ENCODE assay signal across 22 cellular contexts in genomic region chr11:117318738-117319137, GRCh38. TPM values are rescaled to one million over a fixed set of nuclear protein-coding genes. Genes with fewer than 3 reads are reported as not detected.
DNase-seq lines count a peak whose midpoint lies in the region; ATAC-seq, FAIRE-seq and TF ChIP-seq lines count a peak whose summit lies in the region.
"Had no signal": no experiment of that assay in that cellular context is flagged by ENCODE, and none has a peak within 500 bp of the region (broad histone marks: within the 10 kb centered on the region; RNA-seq: fewer than 3 reads in every experiment).

No MANE protein-coding gene starts in this region.

- TF ChIP-seq CTCF in astrocyte (IDR thresholded peaks at IDR 0.05; ENCODE audit: insufficient read depth, low read depth, low read length), result no peak

- peaks cover 8% of the 10 kb centered on the region for H4K20me1 ChIP-seq in astrocyte (ENCODE audit: insufficient read depth, low read length)

- intact Hi-C loops in right cardiac atrium (cut with DNase I), result no loop called here

- H2BK120ac ChIP-seq in neuronal stem cell (ENCODE audit: low read depth, low read length), result no peak overlapping the region

- H2BK15ac ChIP-seq in neuronal stem cell (ENCODE audit: low read length), result no peak overlapping the region

- H3K79me2 ChIP-seq in ACC112 (ENCODE audit: control insufficient read depth, insufficient read depth, low read length, unreplicated experiment) (peaks cover 17% of the 10 kb centered on the region), astrocyte (ENCODE audit: insufficient read depth, low read length) (peaks cover 21% of the 10 kb centered on the region)

- H3K4me2 ChIP-seq in astrocyte (ENCODE audit: low read length) (no peak overlapping the region), neuronal stem cell (ENCODE audit: insufficient read depth, low read length, poor library complexity, severe bottlenecking) (no peak overlapping the region)
- H3K4me2 ChIP-seq: BLaER1 treated with 17β-estradiol and CSF1 and Interleukin-3, amounts not matched to agents 10 nM and 100 nM; KMS-11 had no signal

- H3K36me3 Mint-ChIP-seq in astrocyte (ENCODE audit: low read depth, unreplicated experiment), result no peaks in the 10 kb centered on the region

- no peak overlapping the region for H2BK5ac ChIP-seq in neuronal stem cell (ENCODE audit: low read length)

- H4K91ac ChIP-seq in neuronal stem cell (ENCODE audit: low read depth, low read length, poor library complexity), result no peak overlapping the region

- H4K8ac ChIP-seq in neuronal stem cell (ENCODE audit: low read depth, low read length), result peak overlapping the region; percentile 17

- no peaks in the 10 kb centered on the region for H3K27me3 ChIP-seq in ACC112 (ENCODE audit: insufficient read depth, low read length)
- H3K27me3 ChIP-seq in astrocyte (ENCODE audit: insufficient read depth, low read length), result no peaks in the 10 kb centered on the region
- no peaks in the 10 kb centered on the region for H3K27me3 ChIP-seq in neuronal stem cell (ENCODE audit: control insufficient read depth in 3 of 3, insufficient read depth in 3 of 3, low read depth in 1 of 3, low read length in 3 of 3)
- H3K27me3 ChIP-seq in right cardiac atrium (ENCODE audit: control insufficient read depth, insufficient read depth), result no peaks in the 10 kb centered on the region
- H3K27me3 ChIP-seq: SJSA1 had no signal

- no peak for DNase-seq in astrocyte (ENCODE audit: low read depth)
- DNase-seq in neuronal stem cell (ENCODE audit: low spot score), result no peak
- DNase-seq in right cardiac atrium, result no peak
- no peak for DNase-seq in NOMO-1 (lab: John Stamatoyannopoulos, UW; ENCODE audit: unreplicated experiment in 2 of 2)
- DNase-seq: AML-193; CD4-positive, alpha-beta T cell; GOT3; NCI-H1092; NCI-H1417 treated with DMSO at 0.1 percent for 48 hours; NCI-H1694 treated with DMSO at 0.1 percent for 48 hours; NCI-H2081; NCI-H2227 treated with DMSO at 0.1 percent for 48 hours; NCI-H526 treated with DMSO at 0.1 percent for 48 hours; Right ventricle myocardium superior; RPMI8226 had no signal

- H3K27ac ChIP-seq in ACC112 (ENCODE audit: low read depth, low read length) (peak overlapping the region; percentile 52), astrocyte (ENCODE audit: low read depth, low read length) (no peak overlapping the region), neuronal stem cell (replicated peaks; ENCODE audit: low read length) (no peak overlapping the region), right cardiac atrium (ENCODE audit: low read length) (no peak overlapping the region)
- H3K27ac ChIP-seq: BLaER1 treated with 17β-estradiol and CSF1 and Interleukin-3, amounts not matched to agents 10 nM and 100 nM; KMS-11; SJSA1 had no signal

- H3K4me3 Mint-ChIP-seq in astrocyte (ENCODE audit: unreplicated experiment), result no peak overlapping the region
- H3K4me3 Mint-ChIP-seq: CD4-positive, alpha-beta T cell had no signal

- H3K14ac ChIP-seq in neuronal stem cell (ENCODE audit: low read length), result no peak overlapping the region

- H3K79me1 ChIP-seq in neuronal stem cell (ENCODE audit: low read depth, low read length), result no peaks in the 10 kb centered on the region

- no CpG with 5 or more reads among the region's 7 CpGs for WGBS in neuronal stem cell (ENCODE audit: extremely low coverage in 2 of 2, insufficient read length in 2 of 2, insufficient replicate concordance in 1 of 2), 2 donors
- WGBS in right cardiac atrium, result 87% methylated on average over 7 of the region's 7 CpGs

- H3K9me3 ChIP-seq in astrocyte (ENCODE audit: insufficient read depth, low read depth, low read length) (no peaks in the 10 kb centered on the region), neuronal stem cell (replicated peaks in 1 of 2; ENCODE audit: control insufficient read depth in 2 of 2, insufficient read depth in 1 of 2, low read depth in 1 of 2, low read length in 2 of 2) (no peaks in the 10 kb centered on the region), right cardiac atrium (ENCODE audit: control insufficient read depth, low read length) (no peaks in the 10 kb centered on the region)
- H3K9me3 ChIP-seq: BLaER1 treated with 17β-estradiol and CSF1 and Interleukin-3, amounts not matched to agents 10 nM and 100 nM; SJSA1 had no signal

- H3K4me1 ChIP-seq in ACC112 (ENCODE audit: control insufficient read depth, insufficient read depth, low read length, unreplicated experiment) (peaks cover 18% of the 10 kb centered on the region), astrocyte (ENCODE audit: insufficient read depth, low read length) (peaks cover 15% of the 10 kb centered on the region), neuronal stem cell (ENCODE audit: control insufficient read depth in 2 of 2, insufficient read depth in 1 of 2, low read depth in 1 of 2, low read length in 2 of 2) (peaks cover 8 to 11% of the 10 kb centered on the region in 2 donors), right cardiac atrium (ENCODE audit: control insufficient read depth, insufficient read depth, low read length) (peaks cover 7% of the 10 kb centered on the region)

- H3K18ac ChIP-seq in neuronal stem cell (ENCODE audit: low read length), result no peak overlapping the region

- H2AFZ ChIP-seq in ACC112 (ENCODE audit: low read length, unreplicated experiment) (peak overlapping the region; percentile 40), astrocyte (ENCODE audit: low read depth, low read length) (no peak overlapping the region), neuronal stem cell (ENCODE audit: low read length) (no peak overlapping the region)

- H3K23ac ChIP-seq in neuronal stem cell (ENCODE audit: low read depth, low read length, poor library complexity), result no peak overlapping the region

- no peak overlapping the region for H2AK5ac ChIP-seq in neuronal stem cell (ENCODE audit: low read depth, low read length)

- H3K4me3 ChIP-seq in ACC112 (ENCODE audit: low read depth, low read length) (no peak overlapping the region), astrocyte (ENCODE audit: insufficient read depth, low read depth, low read length) (no peak overlapping the region), neuronal stem cell (ENCODE audit: low read length in 2 of 2) (no peak overlapping the region), right cardiac atrium (ENCODE audit: low read length) (no peak overlapping the region)
- H3K4me3 ChIP-seq: BLaER1 treated with 17β-estradiol and CSF1 and Interleukin-3, amounts not matched to agents 10 nM and 100 nM; HAP-1; SJSA1 had no signal

- peaks cover 9% of the 10 kb centered on the region for H3K4me1 Mint-ChIP-seq in astrocyte (ENCODE audit: low read depth, unreplicated experiment)

- H3K36me3 ChIP-seq in ACC112 (ENCODE audit: insufficient read depth, low read length), result no peaks in the 10 kb centered on the region
- H3K36me3 ChIP-seq in astrocyte (ENCODE audit: insufficient read depth, low read length), result no peaks in the 10 kb centered on the region
- no peaks in the 10 kb centered on the region for H3K36me3 ChIP-seq in neuronal stem cell (replicated peaks in 1 of 2; ENCODE audit: control insufficient read depth in 2 of 2, insufficient read depth in 2 of 2, low read length in 2 of 2)
- H3K36me3 ChIP-seq: BLaER1 treated with 17β-estradiol and CSF1 and Interleukin-3, amounts not matched to agents 10 nM and 100 nM; HAP-1; SJSA1 had no signal

- H3K27me3 Mint-ChIP-seq in astrocyte (ENCODE audit: low read depth, unreplicated experiment), result no peaks in the 10 kb centered on the region

- H3K27ac Mint-ChIP-seq in astrocyte (ENCODE audit: unreplicated experiment), result no peak overlapping the region
- H3K27ac Mint-ChIP-seq: CD4-positive, alpha-beta T cell had no signal

- H3K9ac ChIP-seq in astrocyte (ENCODE audit: low read length) (peak overlapping the region; percentile 8), neuronal stem cell (ENCODE audit: low read depth, low read length, poor library complexity) (no peak overlapping the region)
- H3K9ac ChIP-seq: BLaER1 treated with 17β-estradiol and CSF1 and Interleukin-3, amounts not matched to agents 10 nM and 100 nM; KMS-11 had no signal

- no peak for FAIRE-seq in astrocyte (lab: Jason Lieb, UNC)
- FAIRE-seq: A204.1, D721Med had no signal

- no peak for ATAC-seq in right cardiac atrium

- H2BK12ac ChIP-seq in neuronal stem cell (ENCODE audit: low read length), result no peak overlapping the region

- H3K4ac ChIP-seq in neuronal stem cell (ENCODE audit: low read length), result no peak overlapping the region

- H3K9me3 Mint-ChIP-seq in astrocyte (ENCODE audit: unreplicated experiment), result no peaks in the 10 kb centered on the region
- H3K9me3 Mint-ChIP-seq: CD4-positive, alpha-beta T cell had no signal

RNA-seq across cellular contexts. Expression of gene BACE1, which starts 2.7 kb away (rescaled TPM):
- total RNA-seq in astrocyte (32.6 and 37.2 TPM in 2 replicates), right cardiac atrium (10 to 100 TPM; 14.4 to 19.9 (median 17.6) TPM)
- polyA plus RNA-seq in neuronal stem cell (2013, experiment 1 of 2), result 14.9 TPM
- 15.1 TPM for polyA plus RNA-seq in neuronal stem cell (2013, experiment 2 of 2)
- polyA plus RNA-seq in right cardiac atrium, result 6.6 TPM

RNA-seq across cellular contexts. Expression of gene CEP164, which starts 8.9 kb away (rescaled TPM):
- total RNA-seq in astrocyte (36.1 and 40.5 TPM in 2 replicates), right cardiac atrium (10 to 100 TPM in 1 of 4 donors, 1 to 10 TPM in 3; 7.9 to 10.6 (median 9.2) TPM)
- 30.9 TPM for polyA plus RNA-seq in neuronal stem cell (2013, experiment 1 of 2)
- 29.7 TPM for polyA plus RNA-seq in neuronal stem cell (2013, experiment 2 of 2)
- polyA plus RNA-seq in right cardiac atrium, result 8.6 TPM

RNA-seq across cellular contexts. Expression of gene BACE1-AS, which starts 27.6 kb away (rescaled TPM):
- 6.7 and 6.8 TPM in 2 replicates for total RNA-seq in astrocyte
- 13.3 TPM for polyA plus RNA-seq in neuronal stem cell (2013, experiment 1 of 2)
- polyA plus RNA-seq in neuronal stem cell (2013, experiment 2 of 2), result 14.0 TPM
- total RNA-seq in right cardiac atrium, result 10 to 100 TPM in 1 of 4 donors, 1 to 10 TPM in 3; 7.0 to 10.5 (median 8.2) TPM
- polyA plus RNA-seq in right cardiac atrium, result 6.6 TPM
